In the genomic region with DNA sequence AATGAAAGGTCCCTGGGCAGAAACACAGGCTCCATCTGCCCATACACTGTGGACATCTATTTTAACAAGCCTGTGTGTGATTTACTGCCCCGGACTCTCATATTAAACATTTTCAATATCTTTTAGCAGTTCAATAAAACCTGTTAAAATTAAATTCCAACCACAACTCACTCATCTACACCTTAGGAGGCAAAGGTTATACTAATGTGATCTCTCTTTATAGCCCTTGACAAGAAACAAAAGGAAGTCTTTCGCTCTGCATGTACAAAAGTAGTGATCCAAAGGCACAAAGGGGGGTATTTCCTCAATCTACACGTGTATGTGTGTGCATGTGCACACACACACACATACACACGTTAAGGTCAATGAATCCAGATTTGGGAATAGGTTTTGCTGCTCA, we compare ENCODE assay signal across 17 cellular contexts.
"Had no signal": no experiment of that assay in that cellular context is flagged by ENCODE, and none has a peak within 500 bp of the region (broad histone marks: within the 10 kb centered on the region; RNA-seq: fewer than 3 reads in every experiment).

No MANE protein-coding gene starts in this region.

- H3K4me3 ChIP-seq: MG63, SJSA1, SK-N-MC had no signal

- H3K27ac ChIP-seq: SJSA1, SK-N-MC had no signal

- H3K9me3 ChIP-seq: MG63, SJSA1 had no signal

- H3K36me3 ChIP-seq: MG63, SJSA1 had no signal

- H3K27me3 ChIP-seq: MG63, SJSA1 had no signal

- DNase-seq: Karpas-422, KG1, MG63, NCI-H1092, NCI-H1105 treated with DMSO at 0.1 percent for 48 hours, NCI-H1417 treated with DMSO at 0.1 percent for 48 hours, NCI-H1694 treated with DMSO at 0.1 percent for 48 hours, NCI-H1930, NCI-H2107, NCI-H2227 treated with DMSO at 0.1 percent for 48 hours, NCI-H510A, NCI-H524 treated with DMSO at 0.1 percent for 48 hours, NCI-H774, RPMI8226, SIG-M5 had no signal
